Comparison of ENCODE assay signal across 8 cellular contexts in genomic region chr12:124992874-124993567, GRCh38. TPM values are rescaled to one million over a fixed set of nuclear protein-coding genes. Genes with fewer than 3 reads are reported as not detected.
DNase-seq lines count a peak whose midpoint lies in the region; ATAC-seq and TF ChIP-seq lines count a peak whose summit lies in the region.

No MANE protein-coding gene starts in this region.

- H3K27ac ChIP-seq in RWPE2 (ENCODE audit: poor library complexity, severe bottlenecking): peak overlapping the region; percentile 68
- no peak overlapping the region for H3K27ac ChIP-seq in rectal smooth muscle tissue (ENCODE audit: low read depth, low read length)
- peak overlapping the region; percentile 60 for H3K27ac ChIP-seq in vagina

- TF ChIP-seq CTCF in RWPE2 (IDR thresholded peaks at IDR 0.05; ENCODE audit: poor library complexity, severe bottlenecking) (peak; percentile 68), vagina (IDR thresholded peaks at IDR 0.05) (no peak)

- H3K9ac ChIP-seq in rectal smooth muscle tissue (ENCODE audit: low read length): no peak overlapping the region

- peaks cover 7% of the 10 kb centered on the region for H3K4me1 ChIP-seq in RWPE2 (ENCODE audit: insufficient read depth, poor library complexity, severe bottlenecking)
- no peaks in the 10 kb centered on the region for H3K4me1 ChIP-seq in rectal smooth muscle tissue (ENCODE audit: control insufficient read depth, insufficient read depth, low read length)
- peaks cover 26% of the 10 kb centered on the region for H3K4me1 ChIP-seq in vagina

- no peaks in the 10 kb centered on the region; the same call in 1 of the 2 replicates for H3K36me3 ChIP-seq in RWPE2 (ENCODE audit: low read depth)
- H3K36me3 ChIP-seq in rectal smooth muscle tissue (ENCODE audit: control insufficient read depth, insufficient read depth, low read length): no peaks in the 10 kb centered on the region
- H3K36me3 ChIP-seq in vagina: no peaks in the 10 kb centered on the region

- peak; percentile 36 for ATAC-seq in GM21528 (IDR thresholded peaks at IDR 0.05; ENCODE audit: low FRiP score, unreplicated experiment)
- ATAC-seq in RWPE2 (ENCODE audit: low read depth): peak; percentile 48
- peak; percentile 65 for ATAC-seq in activated T-helper 17 cell treated with anti-CD3 and anti-CD28 coated beads, Interleukin-2, amount 50 U/mL, for 72 hours (replicated peaks)

- peak overlapping the region; percentile 90 for H3K4me3 Mint-ChIP-seq in activated T-helper 17 cell treated with anti-CD3 and anti-CD28 coated beads, Interleukin-2, amount 50 U/mL, for 72 hours

- H3K27me3 ChIP-seq in RWPE2 (ENCODE audit: insufficient read depth, poor library complexity, severe bottlenecking) (no peaks in the 10 kb centered on the region), rectal smooth muscle tissue (ENCODE audit: control insufficient read depth, insufficient read depth, low read length) (no peaks in the 10 kb centered on the region), vagina (no peaks in the 10 kb centered on the region)

- peaks cover 3% of the 10 kb centered on the region for H3K36me3 Mint-ChIP-seq in activated T-helper 17 cell treated with anti-CD3 and anti-CD28 coated beads, Interleukin-2, amount 50 U/mL, for 72 hours (ENCODE audit: low read depth)

- no peaks in the 10 kb centered on the region for H3K9me3 ChIP-seq in RWPE2 (ENCODE audit: severe bottlenecking)
- no peaks in the 10 kb centered on the region for H3K9me3 ChIP-seq in vagina

- H3K4me1 Mint-ChIP-seq in activated T-helper 17 cell treated with anti-CD3 and anti-CD28 coated beads, Interleukin-2, amount 50 U/mL, for 72 hours: peaks cover 24% of the 10 kb centered on the region

- H3K27me3 Mint-ChIP-seq in activated T-helper 17 cell treated with anti-CD3 and anti-CD28 coated beads, Interleukin-2, amount 50 U/mL, for 72 hours: no peaks in the 10 kb centered on the region

- intact Hi-C loops in vagina (cut with DNase I): no loop called here

- DNase-seq in COLO668 (lab: John Stamatoyannopoulos, UW; ENCODE audit: unreplicated experiment) (peak; percentile 90), M059J (ENCODE audit: low read depth) (peak; percentile 72), RWPE2 (ENCODE audit: low spot score) (no peak), globus pallidus (ENCODE audit: low spot score) (peak; percentile 37), vagina (ENCODE audit: extremely low spot score in 2 of 2) (no peak)

- H3K9me3 Mint-ChIP-seq in activated T-helper 17 cell treated with anti-CD3 and anti-CD28 coated beads, Interleukin-2, amount 50 U/mL, for 72 hours: peaks cover 4% of the 10 kb centered on the region

- TF ChIP-seq POLR2A in vagina (IDR thresholded peaks at IDR 0.05): no peak

- H3K4me3 ChIP-seq in RWPE2 (ENCODE audit: severe bottlenecking) (peak overlapping the region; percentile 99), rectal smooth muscle tissue (ENCODE audit: low read length) (peak overlapping the region; percentile 67), vagina (peak overlapping the region; percentile 52 to 57)

- H3K27ac Mint-ChIP-seq in activated T-helper 17 cell treated with anti-CD3 and anti-CD28 coated beads, Interleukin-2, amount 50 U/mL, for 72 hours: peak overlapping the region; percentile 92

RNA-seq across cellular contexts. Expression of gene BRI3BP, which starts 0.4 kb away (rescaled TPM):
- 5.5 and 10.3 TPM in 2 replicates for total RNA-seq in M059J (2014; rRNA removed; shearing (Covaris generic))
- 10 to 100 TPM; 14.8 to 29.3 TPM for total RNA-seq in activated T-helper 17 cell treated with anti-CD3 and anti-CD28 coated beads, Interleukin-2, amount 50 U/mL, for 72 hours
- total RNA-seq in vagina: 4.4 TPM

RNA-seq across cellular contexts. Expression of gene DHX37, which starts 4.1 kb away (rescaled TPM):
- 13.3 and 18.7 TPM in 2 replicates for total RNA-seq in M059J (2014; rRNA removed; shearing (Covaris generic))
- total RNA-seq in activated T-helper 17 cell treated with anti-CD3 and anti-CD28 coated beads, Interleukin-2, amount 50 U/mL, for 72 hours: 10 to 100 TPM; 25.0 to 48.1 TPM
- total RNA-seq in vagina: 11.3 TPM

Comparison
In these comparisons a context has a peak if more than half of its experiments do, and no peak if none do; other contexts are left out.
1. DNase-seq: peak in COLO668 (single experiment), M059J (single experiment) and globus pallidus (single experiment); none in RWPE2 (single experiment) and vagina (0 of 2).
2. Peak in every context shown above with its lines, with median percentiles within 50 percentile points of each other: ATAC-seq and H3K4me3 ChIP-seq.